Comparison of ENCODE assay signal across 14 cellular contexts in the genomic region with DNA sequence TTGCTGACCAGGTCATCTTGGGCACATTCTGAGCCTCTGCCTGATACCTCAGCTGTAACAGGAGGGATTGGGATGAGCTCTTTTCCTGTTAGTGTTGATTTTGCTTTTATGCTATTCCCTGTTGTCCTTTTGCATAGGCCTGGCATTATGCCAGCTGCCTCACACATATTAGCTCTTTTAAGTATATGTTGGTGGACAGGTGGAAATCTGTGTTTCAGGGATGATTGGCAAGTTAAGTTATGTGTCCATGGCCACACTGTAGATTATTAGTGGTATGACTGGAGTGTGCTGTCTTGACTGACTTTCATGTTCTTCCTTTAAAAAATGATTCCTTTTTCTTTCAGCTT.
"Had no signal": no experiment of that assay in that cellular context is flagged by ENCODE, and none has a peak within 500 bp of the region (broad histone marks: within the 10 kb centered on the region; RNA-seq: fewer than 3 reads in every experiment).

No MANE protein-coding gene starts in this region.

- H3K4me3 Mint-ChIP-seq: activated naive CD8-positive, alpha-beta T cell; activated T-cell treated with anti-CD3 and anti-CD28 coated beads, Interleukin-2, amount 50 U/mL, for 72 hours; naive thymus-derived CD8-positive, alpha-beta T cell had no signal

- H3K27me3 Mint-ChIP-seq: activated naive CD8-positive, alpha-beta T cell; naive thymus-derived CD8-positive, alpha-beta T cell had no signal

- H3K27ac Mint-ChIP-seq: activated naive CD8-positive, alpha-beta T cell; activated T-cell treated with anti-CD3 and anti-CD28 coated beads, Interleukin-2, amount 50 U/mL, for 72 hours; naive thymus-derived CD8-positive, alpha-beta T cell had no signal

- DNase-seq: activated CD8-positive, alpha-beta memory T cell treated with anti-CD3 and anti-CD28 coated beads for 24 hours; activated gamma-delta T cell; activated T-cell treated with anti-CD3 and anti-CD28 coated beads, Interleukin-2, amount 50 U/mL, for 72 hours; caudate nucleus; foreskin melanocyte; glutamatergic neuron; hippocampal formation; left colon; lower lobe of right lung; naive thymus-derived CD8-positive, alpha-beta T cell; stimulated activated CD4-positive, alpha-beta T cell treated with anti-CD3 and anti-CD28 coated beads, Interleukin-4, amount 100 ng/mL, for 1 hour; stomach; trophoblast cell had no signal

- H3K9me3 Mint-ChIP-seq: activated T-cell treated with anti-CD3 and anti-CD28 coated beads, Interleukin-2, amount 50 U/mL, for 72 hours; naive thymus-derived CD8-positive, alpha-beta T cell had no signal
